8 cellular contexts compared by ENCODE assay signal in genomic region chr5:26740182-26740581, GRCh38.
"Had no signal": no experiment of that assay in that cellular context is flagged by ENCODE, and none has a peak within 500 bp of the region (broad histone marks: within the 10 kb centered on the region; RNA-seq: fewer than 3 reads in every experiment).

No MANE protein-coding gene starts in this region.

- H2AFZ ChIP-seq: GM23248 had no signal

- H3K4me3 ChIP-seq: GM23248, HAP-1 had no signal

- H3K9ac ChIP-seq: GM23248 had no signal

- DNase-seq: GM23248, GOT3, H7, H9, HCEC 1CT, HFFc6 had no signal

- ATAC-seq: HCT116 had no signal

- H3K4me1 ChIP-seq: HAP-1 had no signal

- H3K27ac ChIP-seq: GM23248 had no signal

- H3K27ac Mint-ChIP-seq: H9, HFFc6 had no signal

- H3K4me1 Mint-ChIP-seq: H9 had no signal

- H3K4me3 Mint-ChIP-seq: H9, HFFc6 had no signal

- H3K36me3 ChIP-seq: HAP-1 had no signal

- H3K9me3 ChIP-seq: HAP-1 had no signal
